In genomic region chr10:51934373-51934772, GRCh38 we compare ENCODE assay signal across 8 cellular contexts.
"Had no signal": no experiment of that assay in that cellular context is flagged by ENCODE, and none has a peak within 500 bp of the region (broad histone marks: within the 10 kb centered on the region; RNA-seq: fewer than 3 reads in every experiment).

No MANE protein-coding gene starts in this region.

- FAIRE-seq: G401.6, GM12878, GM12891, GM12892, GM18507, GM19239 had no signal

- ATAC-seq: GM12878 had no signal

- H3K4me3 ChIP-seq: GM12878 had no signal

- DNase-seq: GDM1, GF-D8 had no signal
